In genomic region chr2:175135177-175135576, GRCh38 we compare ENCODE assay signal across 22 cellular contexts. TPM values are rescaled to one million over a fixed set of nuclear protein-coding genes. Genes with fewer than 3 reads are reported as not detected.
DNase-seq lines count a peak whose midpoint lies in the region; ATAC-seq, FAIRE-seq and TF ChIP-seq lines count a peak whose summit lies in the region.
"Had no signal": no experiment of that assay in that cellular context is flagged by ENCODE, and none has a peak within 500 bp of the region (broad histone marks: within the 10 kb centered on the region; RNA-seq: fewer than 3 reads in every experiment).

No MANE protein-coding gene starts in this region.

- H4K20me1 ChIP-seq in SK-N-SH (ENCODE audit: insufficient read depth) (peaks cover 6% of the 10 kb centered on the region; the same call in 1 of the 2 replicates), MM.1S (ENCODE audit: insufficient read depth, low read length) (no peaks in the 10 kb centered on the region), osteoblast (ENCODE audit: insufficient read depth, low read length) (peaks cover 6% of the 10 kb centered on the region)

- FAIRE-seq in small intestine (lab: Jason Lieb, UNC), result no peak
- FAIRE-seq: GM12892, GM18507 had no signal

- TF ChIP-seq CTCF in SK-N-SH (IDR thresholded peaks at IDR 0.05) (peak; percentile 22; the same call in 1 of the 2 replicates), MM.1S (IDR thresholded peaks at IDR 0.05; ENCODE audit: low read length) (no peak), chondrocyte (IDR thresholded peaks at IDR 0.05) (peak; percentile 35), osteoblast (IDR thresholded peaks at IDR 0.05; ENCODE audit: extremely low read depth, low read depth, low read length) (no peak)

- H3K36me3 Mint-ChIP-seq in chondrocyte (ENCODE audit: low read depth), result peaks cover 12% of the 10 kb centered on the region
- H3K36me3 Mint-ChIP-seq in T-cell, result peaks cover 53% of the 10 kb centered on the region

- POLR2A ChIA-PET in SK-N-SH (lab: Yijun Ruan, JAX), result no interaction called here
- POLR2A ChIA-PET in T-cell (lab: Charles Lee), result interaction anchor here in 1 of 2 donors (0.7 kb wide), 1 partner anchor 20 kb away, joined by 10 read pairs; no protein-coding TSS in a partner anchor

- no peak for TF ChIP-seq EP300 in SK-N-SH (IDR thresholded peaks at IDR 0.05; ENCODE audit: borderline replicate concordance in 1 of 2, low read depth in 1 of 2, low read length in 1 of 2)

- no peak overlapping the region for H3K4me3 ChIP-seq in SK-N-SH (ENCODE audit: low read depth in 2 of 2, low read length in 1 of 2)
- H3K4me3 ChIP-seq in MM.1S (ENCODE audit: low read length), result no peak overlapping the region
- no peak overlapping the region for H3K4me3 ChIP-seq in small intestine (ENCODE audit: low read depth in 1 of 2, low read length in 2 of 2)
- no peak overlapping the region for H3K4me3 ChIP-seq in osteoblast (ENCODE audit: insufficient read depth, low read length)

- no peaks in the 10 kb centered on the region; a peak in 1 of 4 replicates for H3K4me1 ChIP-seq in SK-N-SH (ENCODE audit: control insufficient read depth in 1 of 2, insufficient read depth in 2 of 2, low read depth in 1 of 2, low read length in 1 of 2)
- H3K4me1 ChIP-seq in MM.1S (ENCODE audit: low read length), result peaks cover 63% of the 10 kb centered on the region
- H3K4me1 ChIP-seq in small intestine (ENCODE audit: control insufficient read depth in 2 of 2, insufficient read depth in 1 of 2, low read depth in 1 of 2, low read length in 1 of 2), result no peaks in the 10 kb centered on the region
- no peaks in the 10 kb centered on the region for H3K4me1 ChIP-seq in osteoblast (ENCODE audit: insufficient read depth, low read length)
- H3K4me1 ChIP-seq: BE2C, Caco-2 had no signal

- H3K9me2 ChIP-seq in SK-N-SH (no peaks in the 10 kb centered on the region), MM.1S (replicated peaks; ENCODE audit: insufficient read depth, low read length) (no peaks in the 10 kb centered on the region)

- H3K9me3 Mint-ChIP-seq in chondrocyte (ENCODE audit: low read depth) (no peaks in the 10 kb centered on the region), T-cell (no peaks in the 10 kb centered on the region)
- H3K9me3 Mint-ChIP-seq: CD4-positive, CD25-positive, alpha-beta regulatory T cell had no signal

- H3K36me3 ChIP-seq in SK-N-SH (replicated peaks in 1 of 2; ENCODE audit: control insufficient read depth in 1 of 2, insufficient read depth in 2 of 2, low read length in 1 of 2) (peaks cover 43 to 63% of the 10 kb centered on the region in 2 experiments), MM.1S (replicated peaks; ENCODE audit: insufficient read depth, low read length) (no peaks in the 10 kb centered on the region), small intestine (ENCODE audit: control insufficient read depth in 2 of 2, insufficient read depth in 2 of 2, low read length in 2 of 2) (peaks cover 1 to 2% of the 10 kb centered on the region in 2 donors), osteoblast (ENCODE audit: insufficient read depth, low read length) (peaks cover 14% of the 10 kb centered on the region)
- H3K36me3 ChIP-seq: BE2C had no signal

- H3K27ac Mint-ChIP-seq in chondrocyte (ENCODE audit: unreplicated experiment), result no peak overlapping the region
- H3K27ac Mint-ChIP-seq in T-cell, result no peak overlapping the region

- H3K27me3 ChIP-seq in SK-N-SH (ENCODE audit: insufficient read depth), result no peaks in the 10 kb centered on the region
- H3K27me3 ChIP-seq in MM.1S (replicated peaks; ENCODE audit: insufficient read depth, low read length), result no peaks in the 10 kb centered on the region
- H3K27me3 ChIP-seq in small intestine (ENCODE audit: control insufficient read depth in 2 of 2, insufficient read depth in 2 of 2, low read length in 2 of 2), result no peaks in the 10 kb centered on the region
- no peaks in the 10 kb centered on the region for H3K27me3 ChIP-seq in osteoblast (ENCODE audit: insufficient read depth, low read length)
- H3K27me3 ChIP-seq: BE2C had no signal

- H3K27ac ChIP-seq in SK-N-SH (ENCODE audit: low read depth in 2 of 2, low read length in 1 of 2) (no peak overlapping the region; a peak in 1 of 4 replicates), MM.1S (ENCODE audit: low read length) (no peak overlapping the region), small intestine (ENCODE audit: low read depth in 1 of 2, low read length in 1 of 2) (no peak overlapping the region), osteoblast (ENCODE audit: low read depth, low read length) (no peak overlapping the region)
- H3K27ac ChIP-seq: 22Rv1 had no signal

- DNase-seq in SK-N-SH (no peak), MM.1S (no peak), chondrocyte (ENCODE audit: low spot score) (no peak), small intestine (peak; percentile 6), T-cell (no peak), osteoblast (ENCODE audit: insufficient read length, low spot score, missing footprints) (no peak)
- no peak for DNase-seq in stimulated activated CD4-positive, alpha-beta T cell treated with anti-CD3 and anti-CD28 coated beads, Interleukin-2, amount 100 ng/mL, for 24 hours
- DNase-seq: BE2C; Caco-2; CD4-positive, CD25-positive, alpha-beta regulatory T cell; GOT3; Karpas-422; NCI-H1092; NCI-H1436 treated with DMSO at 0.1 percent for 48 hours; NCI-H2029; NCI-H748 treated with DMSO at 0.1 percent for 48 hours; OCI-M1; SHP77 had no signal

- no peak for TF ChIP-seq RAD21 in SK-N-SH (IDR thresholded peaks at IDR 0.05; ENCODE audit: low read length)

- no peaks in the 10 kb centered on the region for H3K27me3 Mint-ChIP-seq in chondrocyte (ENCODE audit: low read depth)
- H3K27me3 Mint-ChIP-seq in T-cell, result no peaks in the 10 kb centered on the region
- H3K27me3 Mint-ChIP-seq: CD4-positive, CD25-positive, alpha-beta regulatory T cell had no signal

- H3F3A ChIP-seq in SK-N-SH (replicated peaks; ENCODE audit: insufficient read depth) (no peaks in the 10 kb centered on the region), MM.1S (ENCODE audit: insufficient read depth, low read length) (peaks cover 21% of the 10 kb centered on the region)

- peaks cover 35% of the 10 kb centered on the region for H3K4me1 Mint-ChIP-seq in chondrocyte (ENCODE audit: low read depth)
- H3K4me1 Mint-ChIP-seq in T-cell, result peaks cover 18 to 37% (median 29%) of the 10 kb centered on the region in 3 donors

- 91% methylated on average over 3 of the region's 3 CpGs for WGBS in SK-N-SH (ENCODE audit: low lambda C conversion rate)
- 47 to 72% (median 54%) methylated on average over 3 of the region's 3 CpGs for WGBS in small intestine, 3 donors

- H2AFZ ChIP-seq in SK-N-SH (ENCODE audit: low read depth), result no peak overlapping the region
- H2AFZ ChIP-seq in MM.1S (ENCODE audit: low read length), result no peak overlapping the region
- H2AFZ ChIP-seq in osteoblast (ENCODE audit: low read length), result no peak overlapping the region

- no peak overlapping the region for H3K9ac ChIP-seq in SK-N-SH
- H3K9ac ChIP-seq in MM.1S (ENCODE audit: low read length), result no peak overlapping the region

- no peaks in the 10 kb centered on the region for H3K9me3 ChIP-seq in SK-N-SH
- no peaks in the 10 kb centered on the region for H3K9me3 ChIP-seq in MM.1S (replicated peaks; ENCODE audit: insufficient read depth, low read length)
- H3K9me3 ChIP-seq in small intestine (ENCODE audit: control insufficient read depth, low read depth), result no peaks in the 10 kb centered on the region
- no peaks in the 10 kb centered on the region for H3K9me3 ChIP-seq in osteoblast (ENCODE audit: low read depth, low read length)
- H3K9me3 ChIP-seq: BE2C, Caco-2 had no signal

- CTCF ChIA-PET in SK-N-SH (lab: Yijun Ruan, JAX), result interaction anchor here (0.7 kb wide), 1 partner anchor 18 kb away, joined by 3 read pairs; no protein-coding TSS in a partner anchor
- CTCF ChIA-PET in T-cell (lab: Charles Lee), result no interaction called here

- ATAC-seq in SK-N-SH treated with all-trans-retinoic acid at 6 μM for 48 hours (no peak), T-cell (replicated peaks in 1 of 4) (no peak)

- H3K79me2 ChIP-seq in SK-N-SH (ENCODE audit: insufficient read depth) (peaks cover 81% of the 10 kb centered on the region), MM.1S (ENCODE audit: low read length) (peaks cover 77% of the 10 kb centered on the region), osteoblast (ENCODE audit: insufficient read depth, low read length) (peaks cover 68% of the 10 kb centered on the region)

- H3K4me2 ChIP-seq in SK-N-SH (no peak overlapping the region), MM.1S (ENCODE audit: low read depth, low read length) (peak overlapping the region; percentile 58; the same call in 1 of the 2 replicates), osteoblast (ENCODE audit: insufficient read depth, low read length) (no peak overlapping the region)

- H3K4me3 Mint-ChIP-seq in chondrocyte (ENCODE audit: unreplicated experiment) (no peak overlapping the region), T-cell (no peak overlapping the region)
- H3K4me3 Mint-ChIP-seq: CD4-positive, CD25-positive, alpha-beta regulatory T cell had no signal

TF ChIP-seq in SK-N-SH, 30 proteins besides CTCF, POLR2A, EP300 and RAD21 (continues in another document):
- no peak for TF ChIP-seq RFX5 (IDR thresholded peaks at IDR 0.05; ENCODE audit: low read length)

TF ChIP-seq in SK-N-SH treated with all-trans-retinoic acid at 6 μM for 48 hours, 23 proteins besides CTCF, POLR2A, EP300 and RAD21 (continues in another document):
- TF ChIP-seq, protein P1, sequence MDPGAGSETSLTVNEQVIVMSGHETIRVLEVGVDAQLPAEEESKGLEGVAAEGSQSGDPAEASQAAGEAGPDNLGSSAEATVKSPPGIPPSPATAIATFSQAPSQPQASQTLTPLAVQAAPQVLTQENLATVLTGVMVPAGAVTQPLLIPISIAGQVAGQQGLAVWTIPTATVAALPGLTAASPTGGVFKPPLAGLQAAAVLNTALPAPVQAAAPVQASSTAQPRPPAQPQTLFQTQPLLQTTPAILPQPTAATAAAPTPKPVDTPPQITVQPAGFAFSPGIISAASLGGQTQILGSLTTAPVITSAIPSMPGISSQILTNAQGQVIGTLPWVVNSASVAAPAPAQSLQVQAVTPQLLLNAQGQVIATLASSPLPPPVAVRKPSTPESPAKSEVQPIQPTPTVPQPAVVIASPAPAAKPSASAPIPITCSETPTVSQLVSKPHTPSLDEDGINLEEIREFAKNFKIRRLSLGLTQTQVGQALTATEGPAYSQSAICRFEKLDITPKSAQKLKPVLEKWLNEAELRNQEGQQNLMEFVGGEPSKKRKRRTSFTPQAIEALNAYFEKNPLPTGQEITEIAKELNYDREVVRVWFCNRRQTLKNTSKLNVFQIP (CRISPR knock-in tag; IDR thresholded peaks at IDR 0.05; ENCODE audit: borderline replicate concordance, low read depth), result no peak

RNA-seq across cellular contexts. Expression of gene ATF2, which starts 32.8 kb away (rescaled TPM):
- 19.0 and 25.7 TPM in 2 replicates for polyA plus RNA-seq in SK-N-SH (2012; rRNA removed)
- 19.7 and 22.3 TPM in 2 replicates for polyA plus RNA-seq in SK-N-SH (2012; cell fraction: cytosol; rRNA removed)
- 10.7 and 22.9 TPM in 2 replicates for polyA plus RNA-seq in SK-N-SH (2012; cell fraction: nucleus; rRNA removed)
- 55.5 to 61.0 TPM (median 59.8 TPM) in 3 replicates for total RNA-seq in chondrocyte
- polyA plus RNA-seq in small intestine, result 10 to 100 TPM; 11.6 to 15.0 (median 11.6) TPM
- 10 to 100 TPM; 49.1 to 57.0 (median 52.9) TPM for total RNA-seq in T-cell
- 80.7 and 81.3 TPM in 2 replicates for total RNA-seq in osteoblast

RNA-seq across cellular contexts. Expression of gene ATP5MC3, which starts 46.3 kb away (rescaled TPM):
- 365 and 408 TPM in 2 replicates for polyA plus RNA-seq in SK-N-SH (2012; rRNA removed)
- 423 and 511 TPM in 2 replicates for polyA plus RNA-seq in SK-N-SH (2012; cell fraction: cytosol; rRNA removed)
- polyA plus RNA-seq in SK-N-SH (2012; cell fraction: nucleus; rRNA removed), result 130 and 152 TPM in 2 replicates
- total RNA-seq in chondrocyte, result 143 to 205 TPM (median 148 TPM) in 3 replicates
- polyA plus RNA-seq in small intestine, result 1,000 to 10,000 TPM in 1 of 3 donors, 100 to 1,000 TPM in 2; 716 to 1,066 (median 841) TPM
- 10 to 100 TPM; 74.4 to 91.3 (median 89.4) TPM for total RNA-seq in T-cell
- 87.2 and 94.3 TPM in 2 replicates for total RNA-seq in osteoblast

Comparison
In these comparisons a context has a peak if more than half of its experiments do, and no peak if none do; other contexts are left out.
1. CTCF ChIP-seq: peak in SK-N-SH (single experiment) and chondrocyte (single experiment); none in MM.1S (single experiment) and osteoblast (single experiment).